Comparison of ENCODE assay signal across 8 cellular contexts in genomic region chr3:10189557-10190374, GRCh38. TPM values are rescaled to one million over a fixed set of nuclear protein-coding genes. Genes with fewer than 3 reads are reported as not detected.
A peak's percentile ranks its signal among the peaks of the same experiment; 100 is the strongest.
DNase-seq lines count a peak whose midpoint lies in the region; ATAC-seq and TF ChIP-seq lines count a peak whose summit lies in the region.

No MANE protein-coding gene starts in this region.

- H3K4me1 Mint-ChIP-seq in MCF 10A (ENCODE audit: insufficient read depth, unreplicated experiment): peaks cover 46% of the 10 kb centered on the region

- peaks cover 7% of the 10 kb centered on the region for H3K36me3 Mint-ChIP-seq in MCF 10A (ENCODE audit: insufficient read depth, unreplicated experiment)

- H3K4me3 Mint-ChIP-seq in MCF 10A (ENCODE audit: unreplicated experiment): peak overlapping the region; percentile 45

- ATAC-seq in left colon: peak; percentile 49

- TF ChIP-seq CTCF in GM12872 (IDR thresholded peaks at IDR 0.05; ENCODE audit: insufficient read depth, low read depth, low read length): 0 out of 3 replicates have a peak, but pooled peaks have one; percentile 1
- no peak for TF ChIP-seq CTCF in MCF 10A (IDR thresholded peaks at IDR 0.05; ENCODE audit: unreplicated experiment)

- CTCF ChIA-PET in MCF 10A (lab: Yijun Ruan, JAX): interaction anchor here (0.7 to 1.7 kb wide), 7 partner anchors 9 to 331 kb away, joined by 3 to 9 read pairs (median 3); partner anchors contain the start of gene IRAK2

- H3K27ac Mint-ChIP-seq in MCF 10A (ENCODE audit: low read depth, unreplicated experiment): peak overlapping the region; percentile 72

- H3K27me3 Mint-ChIP-seq in MCF 10A (ENCODE audit: insufficient read depth, unreplicated experiment): no peaks in the 10 kb centered on the region

- intact Hi-C loops in MCF 10A (cut with micrococcal nuclease): no loop called here
- intact Hi-C loops in left colon (cut with DNase I, micrococcal nuclease): no loop called here

- H3K9me3 Mint-ChIP-seq in MCF 10A (ENCODE audit: unreplicated experiment): no peaks in the 10 kb centered on the region

- DNase-seq in RPMI8226 (peak; percentile 96), MCF 10A (ENCODE audit: unreplicated experiment) (peak; percentile 99), left colon (peak; percentile 79 to 84), stromal cell of bone marrow (ENCODE audit: low read depth) (peak; percentile 76), NCI-H187 (lab: John Stamatoyannopoulos, UW) (no peak), NCI-H2227 treated with DMSO at 0.1 percent for 48 hours (lab: John Stamatoyannopoulos, UW) (no peak), NCI-H146 treated with DMSO at 0.1 percent for 48 hours (lab: John Stamatoyannopoulos, UW; ENCODE audit: unreplicated experiment) (no peak)

- POLR2A ChIA-PET in MCF 10A (lab: Yijun Ruan, JAX): interaction anchor here (0.9 to 6.7 kb wide), 7 partner anchors 10 to 58 kb away, joined by 3 to 87 read pairs (median 5); partner anchors contain the start of genes TATDN2 and VHL

- BruUV-seq in MCF 10A (replicated peaks; lab: Mats Ljungman, UMichigan): no TSS peak

RNA-seq across cellular contexts. Expression of gene IRAK2, which starts 25.0 kb away (rescaled TPM):
- total RNA-seq in MCF 10A (2022) (6.0 and 7.0 TPM in 2 replicates), left colon (1 to 10 TPM; 1.7 to 3.4 TPM)

RNA-seq across cellular contexts. Expression of gene VHL, which starts 48.2 kb away (rescaled TPM):
- total RNA-seq in MCF 10A (2022) (50.9 and 54.6 TPM in 2 replicates), left colon (10 to 100 TPM; 36.4 to 37.6 TPM)

RNA-seq across cellular contexts. Expression of gene TATDN2, which starts 58.5 kb away (rescaled TPM):
- total RNA-seq in MCF 10A (2022) (21.0 and 25.9 TPM in 2 replicates), left colon (10 to 100 TPM; 30.2 to 37.9 TPM)

Comparison
In these comparisons a context has a peak if more than half of its experiments do, and no peak if none do; other contexts are left out.
1. DNase-seq: peak in RPMI8226 (single experiment), MCF 10A (single experiment), left colon (2 of 2) and stromal cell of bone marrow (single experiment); none in NCI-H187 (0 of 2), NCI-H2227 treated with DMSO at 0.1 percent for 48 hours (single experiment) and NCI-H146 treated with DMSO at 0.1 percent for 48 hours (single experiment).